Comparison of ENCODE assay signal across 17 cellular contexts in genomic region chr4:17186916-17187315, GRCh38.
DNase-seq lines count a peak whose midpoint lies in the region; ATAC-seq and TF ChIP-seq lines count a peak whose summit lies in the region.
"Had no signal": no experiment of that assay in that cellular context is flagged by ENCODE, and none has a peak within 500 bp of the region (broad histone marks: within the 10 kb centered on the region; RNA-seq: fewer than 3 reads in every experiment).

No MANE protein-coding gene starts in this region.

- no peak overlapping the region for H3K27ac Mint-ChIP-seq in glutamatergic neuron (ENCODE audit: unreplicated experiment)
- H3K27ac Mint-ChIP-seq: CD4-positive, alpha-beta T cell had no signal

- BruUV-seq in A673 (replicated peaks; lab: Mats Ljungman, UMichigan), result no TSS peak
- no TSS peak for BruUV-seq in IMR-90 (replicated peaks; lab: Mats Ljungman, UMichigan)

- no peaks in the 10 kb centered on the region for H3K9me3 Mint-ChIP-seq in glutamatergic neuron (ENCODE audit: unreplicated experiment)
- H3K9me3 Mint-ChIP-seq: CD4-positive, alpha-beta T cell had no signal

- 87% methylated on average over 3 of the region's 5 CpGs; no CpG with 5 or more reads in 1 of the 2 experiments for WGBS in IMR-90 (ENCODE audit: extremely low coverage in 2 of 2, insufficient read length in 1 of 2), 2 experiments
- WGBS in neuronal stem cell (ENCODE audit: extremely low coverage in 2 of 2, insufficient read length in 2 of 2, insufficient replicate concordance in 1 of 2), 2 donors, result no CpG with 5 or more reads among the region's 5 CpGs

- no peak overlapping the region for H2AK9ac ChIP-seq in IMR-90 (replicated peaks; ENCODE audit: low read depth, low read length, poor library complexity)

- no peak for TF ChIP-seq CTCF in A673 (conservative IDR thresholded peaks at IDR 0.05; ENCODE audit: low read depth, low read length)
- no peak for TF ChIP-seq CTCF in IMR-90 (conservative IDR thresholded peaks at IDR 0.05; ENCODE audit: low read depth, low read length)
- no peak for TF ChIP-seq CTCF in glutamatergic neuron (IDR thresholded peaks at IDR 0.05; ENCODE audit: partially characterized antibody, unreplicated experiment)
- TF ChIP-seq CTCF in upper lobe of right lung (IDR thresholded peaks at IDR 0.05), result no peak

- intact Hi-C loops in A673 (cut with micrococcal nuclease; ENCODE audit: unreplicated experiment) (no loop called here), IMR-90 (cut with micrococcal nuclease) (loop anchor here (5.0 kb wide), 1 partner anchor 115 kb away; no protein-coding TSS in a partner anchor), upper lobe of right lung (cut with DNase I) (no loop called here)

- H4K8ac ChIP-seq in IMR-90 (ENCODE audit: low read depth in 2 of 2, low read length in 2 of 2), result peak overlapping the region in 1 of 2 experiments; percentile 2; a peak in 1 of 4 replicates
- H4K8ac ChIP-seq in neuronal stem cell (ENCODE audit: low read depth, low read length), result no peak overlapping the region

- H3K27ac ChIP-seq in A673 (ENCODE audit: low read depth, low read length, poor library complexity, severe bottlenecking), result no peak overlapping the region
- no peak overlapping the region for H3K27ac ChIP-seq in IMR-90 (ENCODE audit: insufficient read depth, low read length)
- H3K27ac ChIP-seq in neuronal stem cell (replicated peaks; ENCODE audit: low read length), result no peak overlapping the region
- no peak overlapping the region for H3K27ac ChIP-seq in upper lobe of right lung
- H3K27ac ChIP-seq: RWPE1 had no signal

- H3K4me3 ChIP-seq in A673 (ENCODE audit: low read depth, low read length, poor library complexity, severe bottlenecking), result no peak overlapping the region
- H3K4me3 ChIP-seq in IMR-90 (ENCODE audit: insufficient read depth, low read depth, low read length), result no peak overlapping the region
- H3K4me3 ChIP-seq in neuronal stem cell (ENCODE audit: low read length in 2 of 2), result no peak overlapping the region
- no peak overlapping the region for H3K4me3 ChIP-seq in upper lobe of right lung

- H3K23ac ChIP-seq in IMR-90 (ENCODE audit: low read depth, low read length) (no peak overlapping the region), neuronal stem cell (ENCODE audit: low read depth, low read length, poor library complexity) (no peak overlapping the region)

- H3K4me1 Mint-ChIP-seq in glutamatergic neuron (ENCODE audit: low read depth, unreplicated experiment), result peaks cover 6% of the 10 kb centered on the region

- H2AFZ ChIP-seq in IMR-90 (replicated peaks; ENCODE audit: low read length, poor library complexity), result no peak overlapping the region
- H2AFZ ChIP-seq in neuronal stem cell (ENCODE audit: low read length), result peak overlapping the region; percentile 70

- H3K9me3 ChIP-seq in A673 (ENCODE audit: low read depth, low read length, poor library complexity, severe bottlenecking), result no peaks in the 10 kb centered on the region
- no peaks in the 10 kb centered on the region for H3K9me3 ChIP-seq in IMR-90 (ENCODE audit: control insufficient read depth, insufficient read depth, low read length)
- H3K9me3 ChIP-seq in neuronal stem cell (replicated peaks in 1 of 2; ENCODE audit: control insufficient read depth in 2 of 2, insufficient read depth in 1 of 2, low read depth in 1 of 2, low read length in 2 of 2), result peaks cover 4 to 9% of the 10 kb centered on the region in 2 donors
- H3K9me3 ChIP-seq in upper lobe of right lung, result no peaks in the 10 kb centered on the region
- H3K9me3 ChIP-seq: Caco-2 had no signal

- no peak overlapping the region for H2BK5ac ChIP-seq in IMR-90 (ENCODE audit: low read depth, low read length, poor library complexity, severe bottlenecking)
- no peak overlapping the region for H2BK5ac ChIP-seq in neuronal stem cell (ENCODE audit: low read length)

- H3K36me3 ChIP-seq in A673 (ENCODE audit: insufficient read depth, low read length, poor library complexity, severe bottlenecking) (no peaks in the 10 kb centered on the region), IMR-90 (ENCODE audit: control insufficient read depth, insufficient read depth, low read length) (no peaks in the 10 kb centered on the region), neuronal stem cell (replicated peaks in 1 of 2; ENCODE audit: control insufficient read depth in 2 of 2, insufficient read depth in 2 of 2, low read length in 2 of 2) (no peaks in the 10 kb centered on the region), upper lobe of right lung (no peaks in the 10 kb centered on the region)

- POLR2A ChIA-PET in A673 (lab: Charles Lee; ENCODE audit: low non-redundant PET), result no interaction called here
- POLR2A ChIA-PET in IMR-90 (lab: Charles Lee; ENCODE audit: unreplicated experiment), result no interaction called here

- no peak overlapping the region for H2BK20ac ChIP-seq in IMR-90 (ENCODE audit: low read depth, low read length)

- H4K20me1 ChIP-seq in IMR-90 (ENCODE audit: insufficient read depth, low read length), result no peaks in the 10 kb centered on the region

- dilution Hi-C loops in IMR-90 (cut with HindIII; ENCODE audit: low sequenced_read_pairs, unreplicated experiment), result no loop called here

- H2AK5ac ChIP-seq in IMR-90 (ENCODE audit: low read depth, low read length) (no peak overlapping the region), neuronal stem cell (ENCODE audit: low read depth, low read length) (no peak overlapping the region)

- peaks cover 4% of the 10 kb centered on the region; the same call in 1 of the 2 replicates for H3K9me1 ChIP-seq in IMR-90 (ENCODE audit: insufficient read depth, low read length)

- ATAC-seq in IMR-90 (ENCODE audit: low read depth) (no peak), GM19023 (IDR thresholded peaks at IDR 0.05; ENCODE audit: unreplicated experiment) (no peak), GM18858 (IDR thresholded peaks at IDR 0.05; ENCODE audit: unreplicated experiment) (no peak), upper lobe of right lung (no peak)
- ATAC-seq: HCT116, PC-3 had no signal

- DNase-seq in A673 (ENCODE audit: low spot score), result peak; percentile 18
- no peak for DNase-seq in IMR-90
- peak; percentile 15 for DNase-seq in glutamatergic neuron
- DNase-seq in neuronal stem cell (ENCODE audit: low spot score), result no peak
- DNase-seq in NCI-H1105 (lab: John Stamatoyannopoulos, UW), result no peak
- DNase-seq in upper lobe of right lung, result no peak
- DNase-seq: Caco-2; CD4-positive, alpha-beta T cell; NCI-H187 treated with DMSO at 0.1 percent for 48 hours; NCI-H226; NCI-H524; NCI-H82; PC-3 had no signal

- H4K91ac ChIP-seq in IMR-90 (ENCODE audit: insufficient read depth, low read depth, low read length), result no peak overlapping the region
- no peak overlapping the region for H4K91ac ChIP-seq in neuronal stem cell (ENCODE audit: low read depth, low read length, poor library complexity)

- H2BK120ac ChIP-seq in IMR-90 (ENCODE audit: low read depth, low read length), result peak overlapping the region; percentile 4; the same call in 1 of the 2 replicates
- no peak overlapping the region for H2BK120ac ChIP-seq in neuronal stem cell (ENCODE audit: low read depth, low read length)

- H4K5ac ChIP-seq in IMR-90 (ENCODE audit: low read depth, low read length), result no peak overlapping the region

- H3K18ac ChIP-seq in IMR-90 (ENCODE audit: low read depth, low read length), result peak overlapping the region; percentile 1; the same call in 1 of the 2 replicates
- no peak overlapping the region for H3K18ac ChIP-seq in neuronal stem cell (ENCODE audit: low read length)

- TF ChIP-seq RAD21 in IMR-90 (IDR thresholded peaks at IDR 0.05; ENCODE audit: low read length), result no peak

- peaks cover 8% of the 10 kb centered on the region for H3K36me3 Mint-ChIP-seq in glutamatergic neuron (ENCODE audit: unreplicated experiment)

- H3K79me1 ChIP-seq in IMR-90 (ENCODE audit: low read depth in 1 of 2, low read length in 2 of 2) (no peaks in the 10 kb centered on the region), neuronal stem cell (ENCODE audit: low read depth, low read length) (no peaks in the 10 kb centered on the region)

- in situ Hi-C loops in IMR-90 (cut with MboI; ENCODE audit: low sequenced_read_pairs), result no loop called here

- no peaks in the 10 kb centered on the region for H3K4me1 ChIP-seq in A673 (ENCODE audit: insufficient read depth, low read length, poor library complexity, severe bottlenecking)
- H3K4me1 ChIP-seq in IMR-90 (ENCODE audit: control insufficient read depth, insufficient read depth, low read length), result peaks cover 14% of the 10 kb centered on the region
- H3K4me1 ChIP-seq in neuronal stem cell (ENCODE audit: control insufficient read depth in 2 of 2, insufficient read depth in 1 of 2, low read depth in 1 of 2, low read length in 2 of 2), result peaks cover 9 to 23% of the 10 kb centered on the region in 2 donors
- peaks cover 3% of the 10 kb centered on the region for H3K4me1 ChIP-seq in upper lobe of right lung
- H3K4me1 ChIP-seq: Caco-2 had no signal

- H3K27me3 Mint-ChIP-seq in glutamatergic neuron (ENCODE audit: unreplicated experiment), result no peaks in the 10 kb centered on the region

- CTCF ChIA-PET in A673 (lab: Charles Lee) (interaction anchor here (0.6 kb wide), 1 partner anchor 261 kb away, joined by 3 read pairs; no protein-coding TSS in a partner anchor), IMR-90 (lab: Yijun Ruan, JAX) (interaction anchor here (0.7 to 1.1 kb wide), 2 partner anchors 13 to 28 kb away, joined by 3 read pairs; no protein-coding TSS in a partner anchor)

- H2BK15ac ChIP-seq in IMR-90 (ENCODE audit: low read depth, low read length) (no peak overlapping the region), neuronal stem cell (ENCODE audit: low read length) (no peak overlapping the region)

- H2BK12ac ChIP-seq in neuronal stem cell (ENCODE audit: low read length), result no peak overlapping the region

- H3K14ac ChIP-seq in IMR-90 (replicated peaks; ENCODE audit: low read depth, low read length) (no peak overlapping the region), neuronal stem cell (ENCODE audit: low read length) (no peak overlapping the region)

- H3K4me3 Mint-ChIP-seq in glutamatergic neuron (ENCODE audit: unreplicated experiment), result no peak overlapping the region
- H3K4me3 Mint-ChIP-seq: CD4-positive, alpha-beta T cell had no signal

- no peaks in the 10 kb centered on the region for H3K27me3 ChIP-seq in A673 (replicated peaks; ENCODE audit: insufficient read depth, low read depth, low read length, poor library complexity)
- no peaks in the 10 kb centered on the region for H3K27me3 ChIP-seq in IMR-90 (ENCODE audit: control insufficient read depth, insufficient read depth, low read length)
- H3K27me3 ChIP-seq in neuronal stem cell (ENCODE audit: control insufficient read depth in 3 of 3, insufficient read depth in 3 of 3, low read depth in 1 of 3, low read length in 3 of 3), result no peaks in the 10 kb centered on the region
- no peaks in the 10 kb centered on the region for H3K27me3 ChIP-seq in upper lobe of right lung

- no peak for TF ChIP-seq POLR2A in IMR-90 (IDR thresholded peaks at IDR 0.05; ENCODE audit: low read depth, low read length)

- H3K56ac ChIP-seq in IMR-90 (ENCODE audit: extremely low read depth, insufficient read depth, low read length), result no peak overlapping the region

- no peak overlapping the region for H3K4ac ChIP-seq in IMR-90 (ENCODE audit: low read depth, low read length)
- H3K4ac ChIP-seq in neuronal stem cell (ENCODE audit: low read length), result no peak overlapping the region

- H3K4me2 ChIP-seq in IMR-90 (ENCODE audit: low read depth, low read length) (no peak overlapping the region), neuronal stem cell (ENCODE audit: insufficient read depth, low read length, poor library complexity, severe bottlenecking) (no peak overlapping the region)

- H3K9ac ChIP-seq in IMR-90 (ENCODE audit: low read depth, low read length) (no peak overlapping the region), neuronal stem cell (ENCODE audit: low read depth, low read length, poor library complexity) (no peak overlapping the region)

Comparison
In these comparisons a context has a peak if more than half of its experiments do, and no peak if none do; other contexts are left out.
1. DNase-seq: peak in A673 (single experiment) and glutamatergic neuron (single experiment); none in IMR-90 (single experiment), neuronal stem cell (single experiment), NCI-H1105 (single experiment) and upper lobe of right lung (single experiment).